Comparison of ENCODE assay signal across 9 cellular contexts in genomic region chr12:75977590-75977951, GRCh38. TPM values are rescaled to one million over a fixed set of nuclear protein-coding genes. Genes with fewer than 3 reads are reported as not detected.
A peak's percentile ranks its signal among the peaks of the same experiment; 100 is the strongest.
DNase-seq lines count a peak whose midpoint lies in the region; ATAC-seq, FAIRE-seq and TF ChIP-seq lines count a peak whose summit lies in the region.
"Had no signal": no experiment of that assay in that cellular context is flagged by ENCODE, and none has a peak within 500 bp of the region (broad histone marks: within the 10 kb centered on the region; RNA-seq: fewer than 3 reads in every experiment).

No MANE protein-coding gene starts in this region.

- H3K79me2 ChIP-seq in GM12878 (ENCODE audit: control insufficient read depth, insufficient read depth, low read length): no peaks in the 10 kb centered on the region

- no TSS peak for BruUV-seq in GM12878 (replicated peaks; lab: Mats Ljungman, UMichigan)

- RAD21 ChIA-PET in GM12878 (lab: Charles Lee; ENCODE audit: unreplicated experiment): interaction anchor here (0.7 to 7.7 kb wide), 8 partner anchors 8 to 60 kb away, joined by 3 to 125 read pairs (median 6); partner anchors contain the start of gene PHLDA1

- TF ChIP-seq POLR2A in GM12878 (IDR thresholded peaks at IDR 0.05; ENCODE audit: low read depth, low read length): no peak

- no peak for FAIRE-seq in GM12878 (lab: Jason Lieb, UNC)

- H3K27ac ChIP-seq in GM12878 (ENCODE audit: control insufficient read depth, insufficient read depth) (no peak overlapping the region; the same call in 1 of the 2 replicates), neuronal stem cell (replicated peaks; ENCODE audit: low read length) (no peak overlapping the region)
- H3K27ac ChIP-seq: VCaP had no signal

- H3K79me1 ChIP-seq in neuronal stem cell (ENCODE audit: low read depth, low read length): no peaks in the 10 kb centered on the region

- no peak overlapping the region for H2BK15ac ChIP-seq in neuronal stem cell (ENCODE audit: low read length)

- no peak overlapping the region for H2AK5ac ChIP-seq in neuronal stem cell (ENCODE audit: low read depth, low read length)

- DNase-seq in GM12878 (ENCODE audit: low read depth, low spot score): no peak
- DNase-seq in neuronal stem cell (ENCODE audit: low spot score): no peak
- no peak for DNase-seq in effector CD4-positive, alpha-beta T cell
- DNase-seq in KG1 (lab: John Stamatoyannopoulos, UW): no peak
- DNase-seq in superior temporal gyrus (ENCODE audit: extremely low spot score): no peak

- no peak overlapping the region for H4K8ac ChIP-seq in neuronal stem cell (ENCODE audit: low read depth, low read length)

- no peak overlapping the region for H2BK12ac ChIP-seq in neuronal stem cell (ENCODE audit: low read length)

- H2BK5ac ChIP-seq in neuronal stem cell (ENCODE audit: low read length): no peak overlapping the region

- H3K9ac ChIP-seq in GM12878 (ENCODE audit: control insufficient read depth, insufficient read depth, low read length): no peak overlapping the region
- no peak overlapping the region for H3K9ac ChIP-seq in neuronal stem cell (ENCODE audit: low read depth, low read length, poor library complexity)

- CTCF ChIA-PET in GM12878 (lab: Yijun Ruan, JAX): interaction anchor here (0.5 to 2.1 kb wide), 5 partner anchors 30 to 157 kb away, joined by 3 to 14 read pairs (median 4); partner anchors contain the start of gene PHLDA1

- TF ChIP-seq CTCF in GM12878 (IDR thresholded peaks at IDR 0.05 in 2 of 3, conservative IDR thresholded peaks at IDR 0.05 in 1 of 3; ENCODE audit: control insufficient read depth in 2 of 3, extremely low read depth in 1 of 3, insufficient read depth in 1 of 3, low read depth in 3 of 3, low read length in 3 of 3): no peak

- WGBS in GM12878 (ENCODE audit: insufficient coverage, insufficient replicate concordance, low lambda C conversion rate, missing lambda C conversion rate): 83% methylated on average over 3 of the region's 5 CpGs
- no CpG with 5 or more reads among the region's 5 CpGs for WGBS in neuronal stem cell (ENCODE audit: extremely low coverage in 2 of 2, insufficient read length in 2 of 2, insufficient replicate concordance in 1 of 2), 2 donors

- H3K9me3 ChIP-seq in GM12878 (replicated peaks; ENCODE audit: control insufficient read depth, insufficient read depth, low read length) (no peaks in the 10 kb centered on the region), neuronal stem cell (replicated peaks in 1 of 2; ENCODE audit: control insufficient read depth in 2 of 2, insufficient read depth in 1 of 2, low read depth in 1 of 2, low read length in 2 of 2) (no peaks in the 10 kb centered on the region)

- no peak overlapping the region for H4K91ac ChIP-seq in neuronal stem cell (ENCODE audit: low read depth, low read length, poor library complexity)

- H2BK120ac ChIP-seq in neuronal stem cell (ENCODE audit: low read depth, low read length): no peak overlapping the region

- SMC1A ChIA-PET in GM12878 (lab: Charles Lee; ENCODE audit: uncharacterized antibody, unreplicated experiment): interaction anchor here (1.0 to 14.9 kb wide), 6 partner anchors 10 to 162 kb away, joined by 3 to 327 read pairs (median 42); partner anchors contain the start of gene PHLDA1

- H3K36me3 ChIP-seq in GM12878 (ENCODE audit: control insufficient read depth in 2 of 2, insufficient read depth in 2 of 2, low read length in 1 of 2): no peaks in the 10 kb centered on the region
- H3K36me3 ChIP-seq in neuronal stem cell (replicated peaks in 1 of 2; ENCODE audit: control insufficient read depth in 2 of 2, insufficient read depth in 2 of 2, low read length in 2 of 2): no peaks in the 10 kb centered on the region

- no peaks in the 10 kb centered on the region for H4K20me1 ChIP-seq in GM12878 (ENCODE audit: control insufficient read depth, insufficient read depth)

- ATAC-seq in GM18519 (IDR thresholded peaks at IDR 0.05; ENCODE audit: low FRiP score, unreplicated experiment): peak; percentile 1
- ATAC-seq in HG02885 (IDR thresholded peaks at IDR 0.05; ENCODE audit: poor library complexity, unreplicated experiment): peak; percentile 4
- ATAC-seq in GM12878: peak; percentile 8
- no peak for ATAC-seq in HG02981 (IDR thresholded peaks at IDR 0.05; ENCODE audit: unreplicated experiment)

- no peak overlapping the region for H3K4me2 ChIP-seq in GM12878 (ENCODE audit: control insufficient read depth, insufficient read depth)
- no peak overlapping the region for H3K4me2 ChIP-seq in neuronal stem cell (ENCODE audit: insufficient read depth, low read length, poor library complexity, severe bottlenecking)

- in situ Hi-C loops in GM12878 (cut with MboI): no loop called here

- H3K4me3 ChIP-seq in GM12878 (no peak overlapping the region), neuronal stem cell (ENCODE audit: low read length in 2 of 2) (no peak overlapping the region)

- no peak overlapping the region for H3K23ac ChIP-seq in neuronal stem cell (ENCODE audit: low read depth, low read length, poor library complexity)

- no peak overlapping the region for H3K14ac ChIP-seq in neuronal stem cell (ENCODE audit: low read length)

- H3K18ac ChIP-seq in neuronal stem cell (ENCODE audit: low read length): no peak overlapping the region

- POLR2A ChIA-PET in GM12878 (lab: Charles Lee): interaction anchor here (0.6 to 11.0 kb wide), 11 partner anchors 9 to 428 kb away, joined by 3 to 111 read pairs (median 4); partner anchors contain the start of gene PHLDA1

- H3K27me3 ChIP-seq in GM12878 (replicated peaks in 1 of 2; ENCODE audit: control insufficient read depth in 2 of 2, insufficient read depth in 2 of 2, low read length in 1 of 2): no peaks in the 10 kb centered on the region
- no peaks in the 10 kb centered on the region for H3K27me3 ChIP-seq in neuronal stem cell (ENCODE audit: control insufficient read depth in 3 of 3, insufficient read depth in 3 of 3, low read depth in 1 of 3, low read length in 3 of 3)

- H2AFZ ChIP-seq in GM12878 (ENCODE audit: control insufficient read depth, low read depth, low read length) (no peak overlapping the region), neuronal stem cell (ENCODE audit: low read length) (peak overlapping the region; percentile 79)

- no peak for TF ChIP-seq EP300 in GM12878 (IDR thresholded peaks at IDR 0.05; ENCODE audit: borderline replicate concordance in 1 of 2, control insufficient read depth in 1 of 2, low read depth in 2 of 2, low read length in 2 of 2)

- H3K4me1 ChIP-seq in GM12878 (ENCODE audit: control insufficient read depth, insufficient read depth, low read length): peaks cover 27% of the 10 kb centered on the region
- H3K4me1 ChIP-seq in neuronal stem cell (ENCODE audit: control insufficient read depth in 2 of 2, insufficient read depth in 1 of 2, low read depth in 1 of 2, low read length in 2 of 2): peaks cover 14 to 25% of the 10 kb centered on the region in 2 donors

- no peak for TF ChIP-seq RAD21 in GM12878 (IDR thresholded peaks at IDR 0.05; ENCODE audit: insufficient read depth, low read depth, low read length)

- intact Hi-C loops in GM12878 (cut with micrococcal nuclease; ENCODE audit: unreplicated experiment): no loop called here

- no peak overlapping the region for H3K4ac ChIP-seq in neuronal stem cell (ENCODE audit: low read length)

TF ChIP-seq in GM12878, 131 proteins besides CTCF, POLR2A, EP300 and RAD21:
- TF ChIP-seq ZSCAN29 (IDR thresholded peaks at IDR 0.05): no peak
- no peak for TF ChIP-seq PML (IDR thresholded peaks at IDR 0.05; ENCODE audit: low read length)
- no peak for TF ChIP-seq SRF (IDR thresholded peaks at IDR 0.05; ENCODE audit: low read depth in 2 of 2, low read length in 2 of 2)
- TF ChIP-seq YBX1 (IDR thresholded peaks at IDR 0.05): no peak
- TF ChIP-seq ZNF217 (IDR thresholded peaks at IDR 0.05): no peak
- TF ChIP-seq EZH2 (IDR thresholded peaks at IDR 0.05; ENCODE audit: borderline replicate concordance, control insufficient read depth, low read depth, low read length): no peak
- TF ChIP-seq STAT1 (conservative IDR thresholded peaks at IDR 0.05): no peak
- TF ChIP-seq NFXL1 (IDR thresholded peaks at IDR 0.05; ENCODE audit: borderline replicate concordance): no peak
- TF ChIP-seq TARDBP (IDR thresholded peaks at IDR 0.05; ENCODE audit: borderline replicate concordance): no peak
- TF ChIP-seq, protein P1, sequence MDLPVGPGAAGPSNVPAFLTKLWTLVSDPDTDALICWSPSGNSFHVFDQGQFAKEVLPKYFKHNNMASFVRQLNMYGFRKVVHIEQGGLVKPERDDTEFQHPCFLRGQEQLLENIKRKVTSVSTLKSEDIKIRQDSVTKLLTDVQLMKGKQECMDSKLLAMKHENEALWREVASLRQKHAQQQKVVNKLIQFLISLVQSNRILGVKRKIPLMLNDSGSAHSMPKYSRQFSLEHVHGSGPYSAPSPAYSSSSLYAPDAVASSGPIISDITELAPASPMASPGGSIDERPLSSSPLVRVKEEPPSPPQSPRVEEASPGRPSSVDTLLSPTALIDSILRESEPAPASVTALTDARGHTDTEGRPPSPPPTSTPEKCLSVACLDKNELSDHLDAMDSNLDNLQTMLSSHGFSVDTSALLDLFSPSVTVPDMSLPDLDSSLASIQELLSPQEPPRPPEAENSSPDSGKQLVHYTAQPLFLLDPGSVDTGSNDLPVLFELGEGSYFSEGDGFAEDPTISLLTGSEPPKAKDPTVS (IDR thresholded peaks at IDR 0.05; ENCODE audit: low read depth, low read length): no peak

RNA-seq across cellular contexts. Expression of gene PHLDA1, which starts 54.0 kb away (rescaled TPM):
- total RNA-seq in GM12878 (2013; cell fraction: nucleolus; rRNA removed): 6.9 and 7.3 TPM in 2 replicates
- total RNA-seq in GM12878 (2014; rRNA removed): 2.1 and 2.4 TPM in 2 replicates
- total RNA-seq in GM12878 (2014; rRNA removed; fragmentation: Illumina TruSeq; extraction: Trizol): 1.2 and 1.3 TPM in 2 replicates
- total RNA-seq in GM12878 (2021): 2.5 and 2.7 TPM in 2 replicates
- polyA plus RNA-seq in GM12878 (2011; ENCODE audit: low read depth): 0.18 TPM
- 14.2 and 14.8 TPM in 2 replicates for polyA plus RNA-seq in GM12878 (2011; rRNA removed)
- polyA plus RNA-seq in GM12878 (2011; cell fraction: cytosol; rRNA removed): 8.7 and 10.8 TPM in 2 replicates
- polyA plus RNA-seq in GM12878 (2011; cell fraction: nucleus; rRNA removed): 8.8 and 12.0 TPM in 2 replicates
- 0.45 and 0.51 TPM in 2 replicates for polyA plus RNA-seq in GM12878 (2012)
- polyA plus RNA-seq in GM12878 (2014; fragmentation: Illumina TruSeq; extraction: Trizol): 1.3 and 1.6 TPM in 2 replicates
- polyA plus RNA-seq in GM12878 (2014; fragmentation: Nextera tagmentation; extraction: Ambion mirVana): under 1 TPM; 0.66 to 0.87 TPM
- polyA plus RNA-seq in GM12878 (2014; rRNA removed): 1.4 and 1.8 TPM in 2 replicates
- 1 to 10 TPM; 1.3 to 1.4 TPM for polyA plus RNA-seq in GM12878 (2016; fragmentation: Nextera tagmentation; extraction: Ambion mirVana)
- 12.5 and 14.9 TPM in 2 replicates for polyA minus RNA-seq in GM12878 (2011; rRNA and poly(A)+ RNA removed)
- 12.2 and 14.1 TPM in 2 replicates for polyA minus RNA-seq in GM12878 (2011; cell fraction: cytosol; rRNA and poly(A)+ RNA removed)
- 24.4 and 48.6 TPM in 2 replicates for polyA minus RNA-seq in GM12878 (2011; cell fraction: nucleus; rRNA and poly(A)+ RNA removed)
- polyA plus RNA-seq in neuronal stem cell (2013, experiment 1 of 2): 0.73 TPM
- polyA plus RNA-seq in neuronal stem cell (2013, experiment 2 of 2): 0.76 TPM
